Comparison of ENCODE assay signal across 1 cellular context in genomic region chr7:116812905-116813304, GRCh38.
TF ChIP-seq lines count a peak whose summit lies in the region.

No MANE protein-coding gene starts in this region.

TF ChIP-seq in GM23338, 12 proteins besides CTCF, POLR2A, EP300 and RAD21:
- no peak for TF ChIP-seq NANOG (IDR thresholded peaks at IDR 0.05; ENCODE audit: borderline replicate concordance)
- no peak for TF ChIP-seq POLR2AphosphoS5 (IDR thresholded peaks at IDR 0.05; ENCODE audit: low read depth)
- no peak for TF ChIP-seq EZH2 (IDR thresholded peaks at IDR 0.05; ENCODE audit: low read depth, unreplicated experiment)
- TF ChIP-seq CREB1 (CRISPR knock-in tag; IDR thresholded peaks at IDR 0.05; ENCODE audit: low read depth): no peak
- TF ChIP-seq REST (IDR thresholded peaks at IDR 0.05; ENCODE audit: unreplicated experiment): no peak
- no peak for TF ChIP-seq EZH2phosphoT487 (IDR thresholded peaks at IDR 0.05; ENCODE audit: unreplicated experiment)
- no peak for TF ChIP-seq STAT1 (IDR thresholded peaks at IDR 0.05; ENCODE audit: unreplicated experiment)
- no peak for TF ChIP-seq JUNB (IDR thresholded peaks at IDR 0.05; ENCODE audit: unreplicated experiment)
- no peak for TF ChIP-seq ZNF331 (CRISPR knock-in tag; IDR thresholded peaks at IDR 0.05; ENCODE audit: low read depth)
- TF ChIP-seq ZNF462 (CRISPR knock-in tag; IDR thresholded peaks at IDR 0.05): no peak
- TF ChIP-seq ZNF114 (CRISPR knock-in tag; IDR thresholded peaks at IDR 0.05): no peak
- TF ChIP-seq ETS1 (IDR thresholded peaks at IDR 0.05): no peak
